In genomic region chr16:15915555-15916081, GRCh38 we compare ENCODE assay signal across 19 cellular contexts. TPM values are rescaled to one million over a fixed set of nuclear protein-coding genes. Genes with fewer than 3 reads are reported as not detected.
DNase-seq lines count a peak whose midpoint lies in the region; ATAC-seq, FAIRE-seq and TF ChIP-seq lines count a peak whose summit lies in the region.
"Had no signal": no experiment of that assay in that cellular context is flagged by ENCODE, and none has a peak within 500 bp of the region (broad histone marks: within the 10 kb centered on the region; RNA-seq: fewer than 3 reads in every experiment).

No MANE protein-coding gene starts in this region.

- peak; percentile 14 for DNase-seq in activated CD4-positive, alpha-beta memory T cell treated with anti-CD3 and anti-CD28 coated beads for 36 hours
- no peak for DNase-seq in activated CD4-positive, alpha-beta memory T cell treated with anti-CD3 and anti-CD28 coated beads, Interleukin-2, amount 10 ng/mL, durations not matched to agents 7 days and 5 days
- DNase-seq in HepG2 (ENCODE audit: low spot score) (no peak), right lobe of liver (no peak), brain microvascular endothelial cell (no peak)
- no peak for DNase-seq in stimulated activated effector memory CD8-positive, alpha-beta T cell treated with anti-CD3 and anti-CD28 coated beads, Interleukin-12 subunit alpha, Interleukin-12 subunit beta, amount 100 ng/mL, for 72 hours (ENCODE audit: low spot score in 2 of 2)
- DNase-seq: Calu3; CD8-positive, alpha-beta T cell; DMS79 treated with DMSO at 0.1 percent for 48 hours; GF-D8; GM23248 had no signal

- H3K27me3 ChIP-seq in HepG2 (ENCODE audit: control insufficient read depth in 1 of 2, insufficient read depth in 2 of 2, low read length in 2 of 2) (no peaks in the 10 kb centered on the region; a peak in 1 of 5 replicates), right lobe of liver (no peaks in the 10 kb centered on the region), brain microvascular endothelial cell (replicated peaks) (no peaks in the 10 kb centered on the region)
- H3K27me3 ChIP-seq: BLaER1 treated with 17β-estradiol and CSF1 and Interleukin-3, amounts not matched to agents 10 nM and 100 nM had no signal

- no peak overlapping the region for H3K4me2 ChIP-seq in HepG2 (ENCODE audit: low read depth, low read length)
- H3K4me2 ChIP-seq: BLaER1 treated with 17β-estradiol and CSF1 and Interleukin-3, amounts not matched to agents 10 nM and 100 nM had no signal

- no peak overlapping the region for H3K9ac ChIP-seq in HepG2 (ENCODE audit: insufficient read depth, low read depth, low read length)
- H3K9ac ChIP-seq: BLaER1 treated with 17β-estradiol and CSF1 and Interleukin-3, amounts not matched to agents 10 nM and 100 nM; GM23248 had no signal

- H3K9me3 ChIP-seq in HepG2 (ENCODE audit: low read length) = no peaks in the 10 kb centered on the region
- no peaks in the 10 kb centered on the region for H3K9me3 ChIP-seq in right lobe of liver
- H3K9me3 ChIP-seq: HAP-1 had no signal

- in situ Hi-C loops in HepG2 (cut with HindIII; ENCODE audit: extremely low pct_ligation_motif_present, low pct_unique_long_range_greater_than_20kb) (no loop called here), brain microvascular endothelial cell (cut with HindIII; ENCODE audit: low pct_ligation_motif_present, low sequenced_read_pairs) (no loop called here)

- TF ChIP-seq EP300 in HepG2 (IDR thresholded peaks at IDR 0.05; ENCODE audit: low read depth in 2 of 2, low read length in 2 of 2) = no peak
- no peak for TF ChIP-seq EP300 in HepG2 (CRISPR knock-in tag; IDR thresholded peaks at IDR 0.05; ENCODE audit: borderline replicate concordance)

- no peak overlapping the region for H3K27ac Mint-ChIP-seq in activated CD4-positive, alpha-beta memory T cell treated with anti-CD3 and anti-CD28 coated beads for 36 hours
- H3K27ac Mint-ChIP-seq in activated CD4-positive, alpha-beta memory T cell treated with anti-CD3 and anti-CD28 coated beads, Interleukin-2, amount 10 ng/mL, durations not matched to agents 7 days and 5 days = no peak overlapping the region
- no peak overlapping the region for H3K27ac Mint-ChIP-seq in activated T-helper 17 cell treated with anti-CD3 and anti-CD28 coated beads, Interleukin-2, amount 50 U/mL, for 72 hours
- H3K27ac Mint-ChIP-seq in stimulated activated effector memory CD8-positive, alpha-beta T cell treated with anti-CD3 and anti-CD28 coated beads, Interleukin-12 subunit alpha, Interleukin-12 subunit beta, amount 100 ng/mL, for 72 hours = no peak overlapping the region
- H3K27ac Mint-ChIP-seq: B cell; CD8-positive, alpha-beta T cell had no signal

- BruUV-seq in HepG2 (replicated peaks; lab: Mats Ljungman, UMichigan) = no TSS peak

- POLR2A ChIA-PET in activated CD4-positive, alpha-beta memory T cell treated with anti-CD3 and anti-CD28 coated beads for 36 hours (lab: Charles Lee) = no interaction called here
- POLR2A ChIA-PET in activated CD4-positive, alpha-beta memory T cell treated with anti-CD3 and anti-CD28 coated beads, Interleukin-2, amount 10 ng/mL, durations not matched to agents 7 days and 5 days (lab: Charles Lee) = no interaction called here
- POLR2A ChIA-PET in HepG2 (lab: Yijun Ruan, JAX) = interaction anchor here (1.4 kb wide), 1 partner anchor 27 kb away, joined by 3 read pairs; the partner anchor contains the start of gene CEP20

- TF ChIP-seq POLR2A in HepG2 (IDR thresholded peaks at IDR 0.05; ENCODE audit: insufficient read depth in 1 of 2, low read depth in 2 of 2, low read length in 2 of 2) = no peak
- TF ChIP-seq POLR2A in right lobe of liver (IDR thresholded peaks at IDR 0.05) = no peak

- H3K4me3 ChIP-seq in HepG2 (replicated peaks in 1 of 3; ENCODE audit: insufficient read depth in 1 of 3, low read depth in 2 of 3, low read length in 3 of 3) (no peak overlapping the region), right lobe of liver (no peak overlapping the region), brain microvascular endothelial cell (ENCODE audit: low read depth, low read length) (no peak overlapping the region)
- H3K4me3 ChIP-seq: BLaER1 treated with 17β-estradiol and CSF1 and Interleukin-3, amounts not matched to agents 10 nM and 100 nM; GM23248; HAP-1 had no signal

- no peaks in the 10 kb centered on the region for H3K36me3 ChIP-seq in HepG2 (replicated peaks in 1 of 2; ENCODE audit: control insufficient read depth in 1 of 2, insufficient read depth in 2 of 2, low read length in 2 of 2)
- no peaks in the 10 kb centered on the region for H3K36me3 ChIP-seq in right lobe of liver
- no peaks in the 10 kb centered on the region for H3K36me3 ChIP-seq in brain microvascular endothelial cell (replicated peaks)
- H3K36me3 ChIP-seq: BLaER1 treated with 17β-estradiol and CSF1 and Interleukin-3, amounts not matched to agents 10 nM and 100 nM; HAP-1 had no signal

- intact Hi-C loops in activated CD4-positive, alpha-beta memory T cell treated with anti-CD3 and anti-CD28 coated beads for 36 hours (cut with micrococcal nuclease) = no loop called here
- intact Hi-C loops in HepG2 (cut with micrococcal nuclease; ENCODE audit: unreplicated experiment) (no loop called here), right lobe of liver (cut with DNase I) (no loop called here)

- H3K4me1 ChIP-seq in HepG2 (ENCODE audit: insufficient read depth, low read length) (peaks cover 17% of the 10 kb centered on the region), right lobe of liver (no peaks in the 10 kb centered on the region)
- H3K4me1 ChIP-seq: HAP-1 had no signal

- H4K20me1 ChIP-seq in HepG2 (ENCODE audit: insufficient read depth, low read length) = no peaks in the 10 kb centered on the region
- H4K20me1 ChIP-seq: BLaER1 treated with 17β-estradiol and CSF1 and Interleukin-3, amounts not matched to agents 10 nM and 100 nM had no signal

- TF ChIP-seq RAD21 in HepG2 (CRISPR knock-in tag; IDR thresholded peaks at IDR 0.05) = no peak

- peaks cover 3% of the 10 kb centered on the region for H3K9me3 Mint-ChIP-seq in activated CD4-positive, alpha-beta memory T cell treated with anti-CD3 and anti-CD28 coated beads for 36 hours
- H3K9me3 Mint-ChIP-seq in activated CD4-positive, alpha-beta memory T cell treated with anti-CD3 and anti-CD28 coated beads, Interleukin-2, amount 10 ng/mL, durations not matched to agents 7 days and 5 days = no peaks in the 10 kb centered on the region
- no peaks in the 10 kb centered on the region for H3K9me3 Mint-ChIP-seq in activated T-helper 17 cell treated with anti-CD3 and anti-CD28 coated beads, Interleukin-2, amount 50 U/mL, for 72 hours
- no peaks in the 10 kb centered on the region for H3K9me3 Mint-ChIP-seq in stimulated activated effector memory CD8-positive, alpha-beta T cell treated with anti-CD3 and anti-CD28 coated beads, Interleukin-12 subunit alpha, Interleukin-12 subunit beta, amount 100 ng/mL, for 72 hours
- H3K9me3 Mint-ChIP-seq: CD8-positive, alpha-beta T cell had no signal

- no peaks in the 10 kb centered on the region for H3K36me3 Mint-ChIP-seq in activated CD4-positive, alpha-beta memory T cell treated with anti-CD3 and anti-CD28 coated beads for 36 hours
- no peaks in the 10 kb centered on the region for H3K36me3 Mint-ChIP-seq in activated CD4-positive, alpha-beta memory T cell treated with anti-CD3 and anti-CD28 coated beads, Interleukin-2, amount 10 ng/mL, durations not matched to agents 7 days and 5 days (ENCODE audit: low read depth)
- no peaks in the 10 kb centered on the region for H3K36me3 Mint-ChIP-seq in activated T-helper 17 cell treated with anti-CD3 and anti-CD28 coated beads, Interleukin-2, amount 50 U/mL, for 72 hours (ENCODE audit: low read depth)
- no peaks in the 10 kb centered on the region for H3K36me3 Mint-ChIP-seq in stimulated activated effector memory CD8-positive, alpha-beta T cell treated with anti-CD3 and anti-CD28 coated beads, Interleukin-12 subunit alpha, Interleukin-12 subunit beta, amount 100 ng/mL, for 72 hours
- H3K36me3 Mint-ChIP-seq: CD8-positive, alpha-beta T cell had no signal

- ATAC-seq in HepG2 (no peak), right lobe of liver (no peak), GM18868 (IDR thresholded peaks at IDR 0.05; ENCODE audit: unreplicated experiment) (no peak)
- peak; percentile 49 for ATAC-seq in activated T-helper 17 cell treated with anti-CD3 and anti-CD28 coated beads, Interleukin-2, amount 50 U/mL, for 72 hours (replicated peaks)
- peak; percentile 78 for ATAC-seq in stimulated activated effector memory CD8-positive, alpha-beta T cell treated with anti-CD3 and anti-CD28 coated beads, Interleukin-12 subunit alpha, Interleukin-12 subunit beta, amount 100 ng/mL, for 72 hours
- ATAC-seq: CD8-positive, alpha-beta T cell had no signal

- H3K27ac ChIP-seq in HepG2 (ENCODE audit: extremely low read length, insufficient read depth, low read length) = no peak overlapping the region
- no peak overlapping the region for H3K27ac ChIP-seq in right lobe of liver
- no peak overlapping the region for H3K27ac ChIP-seq in brain microvascular endothelial cell
- H3K27ac ChIP-seq: BLaER1 treated with 17β-estradiol and CSF1 and Interleukin-3, amounts not matched to agents 10 nM and 100 nM; GM23248 had no signal

- H3K79me2 ChIP-seq in HepG2 (ENCODE audit: insufficient read depth, low read length) = no peaks in the 10 kb centered on the region

- FAIRE-seq in HepG2 (lab: Jason Lieb, UNC) = no peak
- FAIRE-seq: GM19239 had no signal

- H2AFZ ChIP-seq in HepG2 (ENCODE audit: low read length) = no peak overlapping the region
- H2AFZ ChIP-seq: GM23248 had no signal

- CTCF ChIA-PET in activated CD4-positive, alpha-beta memory T cell treated with anti-CD3 and anti-CD28 coated beads for 36 hours (lab: Charles Lee) = no interaction called here
- CTCF ChIA-PET in activated CD4-positive, alpha-beta memory T cell treated with anti-CD3 and anti-CD28 coated beads, Interleukin-2, amount 10 ng/mL, durations not matched to agents 7 days and 5 days (lab: Charles Lee) = no interaction called here
- CTCF ChIA-PET in HepG2 (lab: Yijun Ruan, JAX; ENCODE audit: low intra/inter-chr PET ratio, low total read pairs) = no interaction called here

- no peak overlapping the region for H3K4me3 Mint-ChIP-seq in activated CD4-positive, alpha-beta memory T cell treated with anti-CD3 and anti-CD28 coated beads for 36 hours
- H3K4me3 Mint-ChIP-seq in activated CD4-positive, alpha-beta memory T cell treated with anti-CD3 and anti-CD28 coated beads, Interleukin-2, amount 10 ng/mL, durations not matched to agents 7 days and 5 days = no peak overlapping the region
- H3K4me3 Mint-ChIP-seq in activated T-helper 17 cell treated with anti-CD3 and anti-CD28 coated beads, Interleukin-2, amount 50 U/mL, for 72 hours = no peak overlapping the region
- H3K4me3 Mint-ChIP-seq in stimulated activated effector memory CD8-positive, alpha-beta T cell treated with anti-CD3 and anti-CD28 coated beads, Interleukin-12 subunit alpha, Interleukin-12 subunit beta, amount 100 ng/mL, for 72 hours = no peak overlapping the region
- H3K4me3 Mint-ChIP-seq: B cell; CD8-positive, alpha-beta T cell had no signal

- peaks cover 12% of the 10 kb centered on the region for H3K4me1 Mint-ChIP-seq in activated CD4-positive, alpha-beta memory T cell treated with anti-CD3 and anti-CD28 coated beads for 36 hours (ENCODE audit: low read depth)
- peaks cover 15% of the 10 kb centered on the region for H3K4me1 Mint-ChIP-seq in activated CD4-positive, alpha-beta memory T cell treated with anti-CD3 and anti-CD28 coated beads, Interleukin-2, amount 10 ng/mL, durations not matched to agents 7 days and 5 days
- peaks cover 12% of the 10 kb centered on the region for H3K4me1 Mint-ChIP-seq in activated T-helper 17 cell treated with anti-CD3 and anti-CD28 coated beads, Interleukin-2, amount 50 U/mL, for 72 hours
- peaks cover 9% of the 10 kb centered on the region for H3K4me1 Mint-ChIP-seq in stimulated activated effector memory CD8-positive, alpha-beta T cell treated with anti-CD3 and anti-CD28 coated beads, Interleukin-12 subunit alpha, Interleukin-12 subunit beta, amount 100 ng/mL, for 72 hours
- H3K4me1 Mint-ChIP-seq: B cell had no signal

- H3K27me3 Mint-ChIP-seq in activated CD4-positive, alpha-beta memory T cell treated with anti-CD3 and anti-CD28 coated beads for 36 hours = no peaks in the 10 kb centered on the region
- peaks cover 10% of the 10 kb centered on the region for H3K27me3 Mint-ChIP-seq in activated CD4-positive, alpha-beta memory T cell treated with anti-CD3 and anti-CD28 coated beads, Interleukin-2, amount 10 ng/mL, durations not matched to agents 7 days and 5 days
- H3K27me3 Mint-ChIP-seq in activated T-helper 17 cell treated with anti-CD3 and anti-CD28 coated beads, Interleukin-2, amount 50 U/mL, for 72 hours = no peaks in the 10 kb centered on the region
- H3K27me3 Mint-ChIP-seq: B cell had no signal

- WGBS in HepG2 (ENCODE audit: low lambda C conversion rate) = 35% methylated on average over 5 of the region's 5 CpGs
- WGBS in right lobe of liver (ENCODE audit: insufficient coverage, low coverage, low lambda C conversion rate, missing lambda C conversion rate) = 16% methylated on average over 2 of the region's 5 CpGs

- no peak for TF ChIP-seq CTCF in HepG2 (CRISPR knock-in tag; IDR thresholded peaks at IDR 0.05)
- no peak for TF ChIP-seq CTCF in right lobe of liver (IDR thresholded peaks at IDR 0.05)
- TF ChIP-seq CTCF in brain microvascular endothelial cell (IDR thresholded peaks at IDR 0.05; ENCODE audit: low read depth, low read length, missing control alignments) = no peak

RNA-seq across cellular contexts. Expression of gene CEP20, which starts 27.2 kb away (rescaled TPM):
- 10 to 100 TPM; 40.0 to 43.8 TPM for total RNA-seq in activated CD4-positive, alpha-beta memory T cell treated with anti-CD3 and anti-CD28 coated beads for 36 hours
- 10 to 100 TPM; 49.7 to 56.1 TPM for total RNA-seq in activated CD4-positive, alpha-beta memory T cell treated with anti-CD3 and anti-CD28 coated beads, Interleukin-2, amount 10 ng/mL, durations not matched to agents 7 days and 5 days
- total RNA-seq in HepG2 (2016; rRNA removed; fragmentation: Illumina TruSeq; extraction: Trizol) (54.1 and 84.4 TPM in 2 replicates), right lobe of liver (10 to 100 TPM; 13.3 to 28.3 (median 18.3) TPM)
- total RNA-seq in HepG2 (2016; cell fraction: cytosol; rRNA removed; fragmentation: Illumina TruSeq; extraction: Trizol; ENCODE audit: low read depth) = 22.6 and 28.5 TPM in 2 replicates
- 61.5 and 89.9 TPM in 2 replicates for total RNA-seq in HepG2 (2016; cell fraction: insoluble cytoplasmic fraction; rRNA removed; fragmentation: Illumina TruSeq; extraction: Trizol)
- 54.3 and 65.9 TPM in 2 replicates for total RNA-seq in HepG2 (2016; cell fraction: membrane; rRNA removed; fragmentation: Illumina TruSeq; extraction: Trizol)
- 25.7 and 28.2 TPM in 2 replicates for total RNA-seq in HepG2 (2016; cell fraction: nucleus; rRNA removed; fragmentation: Illumina TruSeq; extraction: Trizol)
- 30.2 and 53.0 TPM in 2 replicates for polyA plus RNA-seq in HepG2 (2011; rRNA removed)
- 17.3 and 23.5 TPM in 2 replicates for polyA plus RNA-seq in HepG2 (2011; cell fraction: cytosol; rRNA removed)
- 4.7 and 7.5 TPM in 2 replicates for polyA plus RNA-seq in HepG2 (2011; cell fraction: nucleus; rRNA removed)
- polyA plus RNA-seq in HepG2 (2012) = 40.3 and 58.2 TPM in 2 replicates
- 22.4 and 22.6 TPM in 2 replicates for polyA plus RNA-seq in HepG2 (2016; cell fraction: cytosol; fragmentation: Illumina TruSeq; extraction: Trizol; ENCODE audit: low read depth)
- 106 and 119 TPM in 2 replicates for polyA plus RNA-seq in HepG2 (2016; cell fraction: insoluble cytoplasmic fraction; fragmentation: Illumina TruSeq; extraction: Trizol; ENCODE audit: low read depth)
- 48.2 and 52.2 TPM in 2 replicates for polyA plus RNA-seq in HepG2 (2016; cell fraction: membrane; fragmentation: Illumina TruSeq; extraction: Trizol; ENCODE audit: low read depth)
- 47.9 and 51.6 TPM in 2 replicates for polyA plus RNA-seq in HepG2 (2016; cell fraction: nucleus; fragmentation: Illumina TruSeq; extraction: Trizol; ENCODE audit: insufficient read depth, low read depth)
- 10.7 and 14.1 TPM in 2 replicates for polyA minus RNA-seq in HepG2 (2011; rRNA and poly(A)+ RNA removed; ENCODE audit: low replicate concordance)
- 27.9 and 32.3 TPM in 2 replicates for polyA minus RNA-seq in HepG2 (2011; cell fraction: cytosol; rRNA and poly(A)+ RNA removed)
- 14.0 and 15.2 TPM in 2 replicates for polyA minus RNA-seq in HepG2 (2011; cell fraction: nucleus; rRNA and poly(A)+ RNA removed)
- total RNA-seq in activated T-helper 17 cell treated with anti-CD3 and anti-CD28 coated beads, Interleukin-2, amount 50 U/mL, for 72 hours = 10 to 100 TPM; 65.9 to 70.4 TPM

RNA-seq across cellular contexts. Expression of gene ABCC1, which starts 33.8 kb away (rescaled TPM):
- 10 to 100 TPM; 49.1 to 50.3 TPM for total RNA-seq in activated CD4-positive, alpha-beta memory T cell treated with anti-CD3 and anti-CD28 coated beads for 36 hours
- 10 to 100 TPM; 41.4 to 44.2 TPM for total RNA-seq in activated CD4-positive, alpha-beta memory T cell treated with anti-CD3 and anti-CD28 coated beads, Interleukin-2, amount 10 ng/mL, durations not matched to agents 7 days and 5 days
- 10.2 and 13.0 TPM in 2 replicates for total RNA-seq in HepG2 (2016; rRNA removed; fragmentation: Illumina TruSeq; extraction: Trizol)
- total RNA-seq in HepG2 (2016; cell fraction: cytosol; rRNA removed; fragmentation: Illumina TruSeq; extraction: Trizol; ENCODE audit: low read depth) = 6.2 and 6.4 TPM in 2 replicates
- 8.4 and 12.8 TPM in 2 replicates for total RNA-seq in HepG2 (2016; cell fraction: insoluble cytoplasmic fraction; rRNA removed; fragmentation: Illumina TruSeq; extraction: Trizol)
- total RNA-seq in HepG2 (2016; cell fraction: membrane; rRNA removed; fragmentation: Illumina TruSeq; extraction: Trizol) = 7.7 and 8.5 TPM in 2 replicates
- 23.8 and 28.6 TPM in 2 replicates for total RNA-seq in HepG2 (2016; cell fraction: nucleus; rRNA removed; fragmentation: Illumina TruSeq; extraction: Trizol)
- 30.6 and 38.1 TPM in 2 replicates for polyA plus RNA-seq in HepG2 (2011; rRNA removed)
- polyA plus RNA-seq in HepG2 (2011; cell fraction: cytosol; rRNA removed) = 14.1 and 14.7 TPM in 2 replicates
- polyA plus RNA-seq in HepG2 (2011; cell fraction: nucleus; rRNA removed) = 110 and 133 TPM in 2 replicates
- 23.1 and 36.8 TPM in 2 replicates for polyA plus RNA-seq in HepG2 (2012)
- 1.3 TPM in 2 replicates for polyA plus RNA-seq in HepG2 (2016; cell fraction: cytosol; fragmentation: Illumina TruSeq; extraction: Trizol; ENCODE audit: low read depth)
- 6.5 and 9.3 TPM in 2 replicates for polyA plus RNA-seq in HepG2 (2016; cell fraction: insoluble cytoplasmic fraction; fragmentation: Illumina TruSeq; extraction: Trizol; ENCODE audit: low read depth)
- 2.5 and 3.5 TPM in 2 replicates for polyA plus RNA-seq in HepG2 (2016; cell fraction: membrane; fragmentation: Illumina TruSeq; extraction: Trizol; ENCODE audit: low read depth)
- 47.8 and 49.6 TPM in 2 replicates for polyA plus RNA-seq in HepG2 (2016; cell fraction: nucleus; fragmentation: Illumina TruSeq; extraction: Trizol; ENCODE audit: insufficient read depth, low read depth)
- 87.8 and 152 TPM in 2 replicates for polyA minus RNA-seq in HepG2 (2011; rRNA and poly(A)+ RNA removed; ENCODE audit: low replicate concordance)
- polyA minus RNA-seq in HepG2 (2011; cell fraction: cytosol; rRNA and poly(A)+ RNA removed) = 36.7 and 46.7 TPM in 2 replicates
- polyA minus RNA-seq in HepG2 (2011; cell fraction: nucleus; rRNA and poly(A)+ RNA removed) = 61.3 and 64.6 TPM in 2 replicates
- 1 to 10 TPM; 1.9 to 6.7 (median 4.1) TPM for total RNA-seq in right lobe of liver
- total RNA-seq in activated T-helper 17 cell treated with anti-CD3 and anti-CD28 coated beads, Interleukin-2, amount 50 U/mL, for 72 hours = 10 to 100 TPM; 78.0 to 84.0 TPM

RNA-seq across cellular contexts. Expression of gene MYH11, which starts 58.8 kb away (rescaled TPM):
- under 1 TPM in 1 of 2 experiments, not detected in 1; 0.07 TPM for total RNA-seq in activated CD4-positive, alpha-beta memory T cell treated with anti-CD3 and anti-CD28 coated beads for 36 hours
- under 1 TPM; 0.08 to 0.10 TPM for total RNA-seq in activated CD4-positive, alpha-beta memory T cell treated with anti-CD3 and anti-CD28 coated beads, Interleukin-2, amount 10 ng/mL, durations not matched to agents 7 days and 5 days
- total RNA-seq in HepG2 (2016; rRNA removed; fragmentation: Illumina TruSeq; extraction: Trizol) (not detected in 2 replicates), right lobe of liver (1 to 10 TPM; 1.5 to 3.9 (median 2.7) TPM)
- total RNA-seq in HepG2 (2016; cell fraction: cytosol; rRNA removed; fragmentation: Illumina TruSeq; extraction: Trizol; ENCODE audit: low read depth) = not detected in 2 replicates
- total RNA-seq in HepG2 (2016; cell fraction: insoluble cytoplasmic fraction; rRNA removed; fragmentation: Illumina TruSeq; extraction: Trizol) = not detected in 2 replicates
- total RNA-seq in HepG2 (2016; cell fraction: membrane; rRNA removed; fragmentation: Illumina TruSeq; extraction: Trizol) = not detected in 2 replicates
- not detected in 2 replicates for total RNA-seq in HepG2 (2016; cell fraction: nucleus; rRNA removed; fragmentation: Illumina TruSeq; extraction: Trizol)
- not detected in 2 replicates for polyA plus RNA-seq in HepG2 (2011; rRNA removed)
- polyA plus RNA-seq in HepG2 (2011; cell fraction: cytosol; rRNA removed) = not detected in 2 replicates
- polyA plus RNA-seq in HepG2 (2011; cell fraction: nucleus; rRNA removed) = not detected in 2 replicates
- polyA plus RNA-seq in HepG2 (2012) = 0.25 and 0.60 TPM in 2 replicates
- polyA plus RNA-seq in HepG2 (2016; cell fraction: cytosol; fragmentation: Illumina TruSeq; extraction: Trizol; ENCODE audit: low read depth) = not detected in 2 replicates
- polyA plus RNA-seq in HepG2 (2016; cell fraction: insoluble cytoplasmic fraction; fragmentation: Illumina TruSeq; extraction: Trizol; ENCODE audit: low read depth) = not detected in 2 replicates
- not detected in 2 replicates for polyA plus RNA-seq in HepG2 (2016; cell fraction: membrane; fragmentation: Illumina TruSeq; extraction: Trizol; ENCODE audit: low read depth)
- not detected in 2 replicates for polyA plus RNA-seq in HepG2 (2016; cell fraction: nucleus; fragmentation: Illumina TruSeq; extraction: Trizol; ENCODE audit: insufficient read depth, low read depth)
- 0.14 TPM in 1 of 2 replicates, not detected in the other for polyA minus RNA-seq in HepG2 (2011; rRNA and poly(A)+ RNA removed; ENCODE audit: low replicate concordance)
- not detected in 2 replicates for polyA minus RNA-seq in HepG2 (2011; cell fraction: cytosol; rRNA and poly(A)+ RNA removed)
- polyA minus RNA-seq in HepG2 (2011; cell fraction: nucleus; rRNA and poly(A)+ RNA removed) = not detected in 2 replicates
- total RNA-seq in activated T-helper 17 cell treated with anti-CD3 and anti-CD28 coated beads, Interleukin-2, amount 50 U/mL, for 72 hours = not detected
- total RNA-seq: A172; CD8-positive, alpha-beta T cell; GM23248; H4 had no signal

Comparison
In these comparisons a context has a peak if more than half of its experiments do, and no peak if none do; other contexts are left out.
1. ATAC-seq: peak in activated T-helper 17 cell treated with anti-CD3 and anti-CD28 coated beads, Interleukin-2, amount 50 U/mL, for 72 hours (single experiment) and stimulated activated effector memory CD8-positive, alpha-beta T cell treated with anti-CD3 and anti-CD28 coated beads, Interleukin-12 subunit alpha, Interleukin-12 subunit beta, amount 100 ng/mL, for 72 hours (single experiment); none in HepG2 (single experiment), right lobe of liver (0 of 4) and GM18868 (single experiment).